ENCODE assay signal across 16 cellular contexts in the genomic region with DNA sequence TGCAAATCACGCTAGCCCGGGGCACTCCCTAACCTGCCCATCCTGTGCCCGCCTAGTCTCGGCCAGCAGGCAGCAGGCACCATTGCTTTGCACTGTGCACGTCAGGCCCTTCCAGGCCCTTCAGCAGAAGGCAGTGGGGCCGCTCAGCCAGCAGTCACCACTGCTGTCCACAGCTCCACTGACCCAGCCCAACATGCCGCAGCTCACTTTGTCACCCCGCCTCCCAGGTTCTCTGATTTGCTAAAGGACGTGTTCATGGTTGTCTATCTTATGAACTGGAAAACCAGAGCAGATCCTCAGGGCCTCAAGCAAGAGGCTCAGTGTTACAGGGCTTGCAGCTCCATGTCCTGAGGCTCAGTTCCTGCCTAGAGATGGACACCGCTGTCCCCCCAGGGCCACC. TPM values are rescaled to one million over a fixed set of nuclear protein-coding genes. Genes with fewer than 3 reads are reported as not detected.
"Had no signal": no experiment of that assay in that cellular context is flagged by ENCODE, and none has a peak within 500 bp of the region (broad histone marks: within the 10 kb centered on the region; RNA-seq: fewer than 3 reads in every experiment).

No MANE protein-coding gene starts in this region.

- H3K9me3 Mint-ChIP-seq: activated CD4-positive, alpha-beta memory T cell treated with anti-CD3 and anti-CD28 coated beads for 36 hours; activated naive CD4-positive, alpha-beta T cell treated with anti-CD3 and anti-CD28 coated beads, Interleukin-2, amount 10 ng/mL, durations not matched to agents 7 days and 5 days; activated naive CD8-positive, alpha-beta T cell treated with anti-CD3 and anti-CD28 coated beads, Interleukin-2, amount 50 U/mL, for 24 hours; naive thymus-derived CD8-positive, alpha-beta T cell; stimulated activated naive B cell treated with anti-CD40 and anti-IgM and Interleukin-4, amounts not matched to agents 10 μg/mL and 1 μg/mL and 100 μg/mL, for 72 hours; T-helper 2 cell treated with Interferon-gamma antibody and Interleukin-4, amounts not matched to agents 5 μg/mL and 100 μg/mL, for 36 hours; WTC11 had no signal

- H3K36me3 ChIP-seq: brain microvascular endothelial cell, colonic mucosa, gastrocnemius medialis, spleen had no signal

- H3K4me1 Mint-ChIP-seq: WTC11 had no signal

- H3K27me3 Mint-ChIP-seq: activated CD4-positive, alpha-beta memory T cell treated with anti-CD3 and anti-CD28 coated beads for 36 hours; activated CD4-positive, alpha-beta T cell treated with anti-CD3 and anti-CD28 coated beads for 36 hours; activated naive CD8-positive, alpha-beta T cell treated with anti-CD3 and anti-CD28 coated beads, Interleukin-2, amount 50 U/mL, for 24 hours; naive thymus-derived CD8-positive, alpha-beta T cell; stimulated activated naive B cell treated with anti-CD40 and anti-IgM and Interleukin-4, amounts not matched to agents 10 μg/mL and 1 μg/mL and 100 μg/mL, for 72 hours had no signal

- H3K27me3 ChIP-seq: brain microvascular endothelial cell, colonic mucosa, gastrocnemius medialis, spleen had no signal

- H3K4me3 ChIP-seq: colonic mucosa, gastrocnemius medialis, spleen had no signal

- H3K4me1 ChIP-seq: colonic mucosa, gastrocnemius medialis had no signal

- H3K4me3 Mint-ChIP-seq: activated CD4-positive, alpha-beta memory T cell treated with anti-CD3 and anti-CD28 coated beads for 36 hours; activated CD4-positive, alpha-beta T cell treated with anti-CD3 and anti-CD28 coated beads for 36 hours; activated naive CD4-positive, alpha-beta T cell treated with anti-CD3 and anti-CD28 coated beads, Interleukin-2, amount 10 ng/mL, durations not matched to agents 7 days and 5 days; activated naive CD8-positive, alpha-beta T cell treated with anti-CD3 and anti-CD28 coated beads, Interleukin-2, amount 50 U/mL, for 24 hours; stimulated activated naive B cell treated with anti-CD40 and anti-IgM and Interleukin-4, amounts not matched to agents 10 μg/mL and 1 μg/mL and 100 μg/mL, for 72 hours; T-helper 2 cell treated with Interferon-gamma antibody and Interleukin-4, amounts not matched to agents 5 μg/mL and 100 μg/mL, for 36 hours; WTC11 had no signal

- DNase-seq: activated CD4-positive, alpha-beta memory T cell treated with anti-CD3 and anti-CD28 coated beads for 36 hours; activated CD4-positive, alpha-beta T cell treated with anti-CD3 and anti-CD28 coated beads for 36 hours; activated effector memory CD4-positive, alpha-beta T cell treated with Interleukin-2 at 50 U/mL for 16 hours; activated naive CD4-positive, alpha-beta T cell treated with anti-CD3 and anti-CD28 coated beads, Interleukin-2, amount 10 ng/mL, durations not matched to agents 7 days and 5 days; activated naive CD8-positive, alpha-beta T cell treated with anti-CD3 and anti-CD28 coated beads, Interleukin-2, amount 50 U/mL, for 24 hours; anterior cingulate cortex; brain microvascular endothelial cell; central memory CD4-positive, alpha-beta T cell; colonic mucosa; gastrocnemius medialis; mesendoderm; naive thymus-derived CD8-positive, alpha-beta T cell; spleen; stimulated activated naive B cell treated with anti-CD40 and anti-IgM and Interleukin-4, amounts not matched to agents 10 μg/mL and 1 μg/mL and 100 μg/mL, for 72 hours had no signal

- H3K27ac Mint-ChIP-seq: activated CD4-positive, alpha-beta memory T cell treated with anti-CD3 and anti-CD28 coated beads for 36 hours; activated CD4-positive, alpha-beta T cell treated with anti-CD3 and anti-CD28 coated beads for 36 hours; activated naive CD4-positive, alpha-beta T cell treated with anti-CD3 and anti-CD28 coated beads, Interleukin-2, amount 10 ng/mL, durations not matched to agents 7 days and 5 days; activated naive CD8-positive, alpha-beta T cell treated with anti-CD3 and anti-CD28 coated beads, Interleukin-2, amount 50 U/mL, for 24 hours; stimulated activated naive B cell treated with anti-CD40 and anti-IgM and Interleukin-4, amounts not matched to agents 10 μg/mL and 1 μg/mL and 100 μg/mL, for 72 hours; T-helper 2 cell treated with Interferon-gamma antibody and Interleukin-4, amounts not matched to agents 5 μg/mL and 100 μg/mL, for 36 hours; WTC11 had no signal

- H3K36me3 Mint-ChIP-seq: activated CD4-positive, alpha-beta memory T cell treated with anti-CD3 and anti-CD28 coated beads for 36 hours; activated naive CD4-positive, alpha-beta T cell treated with anti-CD3 and anti-CD28 coated beads, Interleukin-2, amount 10 ng/mL, durations not matched to agents 7 days and 5 days; naive thymus-derived CD8-positive, alpha-beta T cell; stimulated activated naive B cell treated with anti-CD40 and anti-IgM and Interleukin-4, amounts not matched to agents 10 μg/mL and 1 μg/mL and 100 μg/mL, for 72 hours; WTC11 had no signal

- H3K27ac ChIP-seq: brain microvascular endothelial cell, colonic mucosa, gastrocnemius medialis had no signal

- H3K9me3 ChIP-seq: colonic mucosa, gastrocnemius medialis, spleen had no signal

RNA-seq across cellular contexts. Expression of gene SPOCD1, which starts 14.2 kb away (rescaled TPM):
- total RNA-seq: gastrocnemius medialis had no signal
- polyA plus RNA-seq: naive thymus-derived CD8-positive, alpha-beta T cell had no signal
